ENCODE assay signal across 15 cellular contexts in genomic region chr7:103076767-103077166, GRCh38. TPM values are rescaled to one million over a fixed set of nuclear protein-coding genes. Genes with fewer than 3 reads are reported as not detected.
DNase-seq lines count a peak whose midpoint lies in the region; ATAC-seq and TF ChIP-seq lines count a peak whose summit lies in the region.
"Had no signal": no experiment of that assay in that cellular context is flagged by ENCODE, and none has a peak within 500 bp of the region (broad histone marks: within the 10 kb centered on the region; RNA-seq: fewer than 3 reads in every experiment).

No MANE protein-coding gene starts in this region.

- no peaks in the 10 kb centered on the region for H3K9me3 Mint-ChIP-seq in CD4-positive, alpha-beta T cell
- H3K9me3 Mint-ChIP-seq in activated naive CD8-positive, alpha-beta T cell treated with anti-CD3 and anti-CD28 coated beads for 36 hours = no peaks in the 10 kb centered on the region
- H3K9me3 Mint-ChIP-seq in naive thymus-derived CD8-positive, alpha-beta T cell = no peaks in the 10 kb centered on the region
- H3K9me3 Mint-ChIP-seq: activated naive CD8-positive, alpha-beta T cell treated with anti-CD3 and anti-CD28 coated beads, Interleukin-2, amount 10 ng/mL, durations not matched to agents 7 days and 5 days had no signal

- peaks cover 10% of the 10 kb centered on the region for H3K36me3 Mint-ChIP-seq in CD4-positive, alpha-beta T cell (ENCODE audit: low read depth)
- peaks cover 17% of the 10 kb centered on the region for H3K36me3 Mint-ChIP-seq in activated naive CD8-positive, alpha-beta T cell treated with anti-CD3 and anti-CD28 coated beads for 36 hours
- peaks cover 0 to 15% (median 3%) of the 10 kb centered on the region in 3 donors for H3K36me3 Mint-ChIP-seq in naive thymus-derived CD8-positive, alpha-beta T cell

- no peak overlapping the region for H2AFZ ChIP-seq in KMS-11 (ENCODE audit: low read depth)

- H3K4me3 Mint-ChIP-seq in CD4-positive, alpha-beta T cell = peak overlapping the region; percentile 99
- peak overlapping the region; percentile 95 for H3K4me3 Mint-ChIP-seq in activated naive CD8-positive, alpha-beta T cell treated with anti-CD3 and anti-CD28 coated beads for 36 hours
- peak overlapping the region in 7 of 10 donors; percentile 24 to 97 (median 95) for H3K4me3 Mint-ChIP-seq in naive thymus-derived CD8-positive, alpha-beta T cell

- CTCF ChIA-PET in CD4-positive, alpha-beta T cell (lab: Charles Lee) = interaction anchor here (2.6 kb wide), 1 partner anchor 11 kb away, joined by 11 read pairs; no protein-coding TSS in a partner anchor

- H3K4me3 ChIP-seq in KMS-11 (IDR thresholded peaks at IDR 0.05; ENCODE audit: insufficient read depth, low read depth, low read length) = no peak overlapping the region
- no peak overlapping the region for H3K4me3 ChIP-seq in thyroid gland (replicated peaks in 1 of 3)
- H3K4me3 ChIP-seq: SJCRH30 had no signal

- intact Hi-C loops in CD4-positive, alpha-beta T cell (cut with DNase I, micrococcal nuclease) = loop anchor here in 1 of 2 experiments (5.0 to 10.0 kb wide), 4 partner anchors 266 to 1262 kb away; partner anchors contain the start of genes CUX1, DNAJC2, ORC5 and SH2B2
- intact Hi-C loops in thyroid gland (cut with DNase I) = no loop called here

- TF ChIP-seq POLR2A in thyroid gland (IDR thresholded peaks at IDR 0.05) = no peak

- H3K4me1 ChIP-seq in KMS-11 (ENCODE audit: low read depth, poor library complexity, severe bottlenecking) = peaks cover 24% of the 10 kb centered on the region
- peaks cover 6 to 17% of the 10 kb centered on the region in 2 donors for H3K4me1 ChIP-seq in thyroid gland

- peaks cover 47% of the 10 kb centered on the region for H3K79me2 ChIP-seq in KMS-11 (ENCODE audit: insufficient read depth, low read depth)

- no peak overlapping the region for H3K27ac ChIP-seq in CD4-positive, alpha-beta T cell (ENCODE audit: low read depth, low read length)
- H3K27ac ChIP-seq in KMS-11 (no peak overlapping the region), thyroid gland (no peak overlapping the region)
- H3K27ac ChIP-seq: SJCRH30 had no signal

- TF ChIP-seq CTCF in CD4-positive, alpha-beta T cell (IDR thresholded peaks at IDR 0.05) = no peak
- TF ChIP-seq CTCF in KMS-11 (conservative IDR thresholded peaks at IDR 0.05; ENCODE audit: low read depth, low read length) (no peak), thyroid gland (IDR thresholded peaks at IDR 0.05) (no peak)

- H3K4me1 Mint-ChIP-seq in CD4-positive, alpha-beta T cell (ENCODE audit: low read depth) = peaks cover 42% of the 10 kb centered on the region
- peaks cover 43% of the 10 kb centered on the region for H3K4me1 Mint-ChIP-seq in activated naive CD8-positive, alpha-beta T cell treated with anti-CD3 and anti-CD28 coated beads for 36 hours
- peaks cover 22 to 56% (median 49%) of the 10 kb centered on the region in 4 donors for H3K4me1 Mint-ChIP-seq in naive thymus-derived CD8-positive, alpha-beta T cell

- H3K9me3 ChIP-seq in CD4-positive, alpha-beta T cell (ENCODE audit: control insufficient read depth, low read length) = no peaks in the 10 kb centered on the region
- no peaks in the 10 kb centered on the region for H3K9me3 ChIP-seq in thyroid gland
- H3K9me3 ChIP-seq: heart left ventricle, SJCRH30 had no signal

- no peak for ATAC-seq in CD4-positive, alpha-beta T cell (ENCODE audit: poor library complexity)
- ATAC-seq in naive thymus-derived CD8-positive, alpha-beta T cell = no peak
- ATAC-seq: activated CD8-positive, alpha-beta memory T cell treated with anti-CD3 and anti-CD28 coated beads, Interleukin-2, amount 10 ng/mL, durations not matched to agents 7 days and 5 days; heart left ventricle had no signal

- peak overlapping the region; percentile 84; the same call in 1 of the 2 replicates for H3K4me2 ChIP-seq in KMS-11

- H4K20me1 ChIP-seq in KMS-11 (ENCODE audit: insufficient read depth) = no peaks in the 10 kb centered on the region

- H3K36me3 ChIP-seq in KMS-11 (ENCODE audit: insufficient read depth) = no peaks in the 10 kb centered on the region
- H3K36me3 ChIP-seq in thyroid gland = no peaks in the 10 kb centered on the region
- H3K36me3 ChIP-seq: heart left ventricle had no signal

- WGBS in thyroid gland, 2 donors = 97 to 98% methylated on average over 7 of the region's 7 CpGs

- POLR2A ChIA-PET in CD4-positive, alpha-beta T cell (lab: Charles Lee) = interaction anchor here (2.7 kb wide), 1 partner anchor 8 kb away, joined by 20 read pairs; no protein-coding TSS in a partner anchor
- POLR2A ChIA-PET in naive thymus-derived CD8-positive, alpha-beta T cell (lab: Charles Lee) = interaction anchor here (2.7 kb wide), 1 partner anchor 73 kb away, joined by 26 read pairs; the partner anchor contains the start of gene NAPEPLD

- no peaks in the 10 kb centered on the region for H3K27me3 Mint-ChIP-seq in CD4-positive, alpha-beta T cell
- H3K27me3 Mint-ChIP-seq in activated naive CD8-positive, alpha-beta T cell treated with anti-CD3 and anti-CD28 coated beads for 36 hours = no peaks in the 10 kb centered on the region
- no peaks in the 10 kb centered on the region for H3K27me3 Mint-ChIP-seq in naive thymus-derived CD8-positive, alpha-beta T cell
- H3K27me3 Mint-ChIP-seq: activated CD8-positive, alpha-beta memory T cell treated with anti-CD3 and anti-CD28 coated beads, Interleukin-2, amount 10 ng/mL, durations not matched to agents 7 days and 5 days; activated naive CD8-positive, alpha-beta T cell treated with anti-CD3 and anti-CD28 coated beads, Interleukin-2, amount 10 ng/mL, durations not matched to agents 7 days and 5 days had no signal

- no peak for DNase-seq in CD4-positive, alpha-beta T cell
- DNase-seq in activated naive CD8-positive, alpha-beta T cell treated with anti-CD3 and anti-CD28 coated beads for 36 hours = no peak
- DNase-seq in naive thymus-derived CD8-positive, alpha-beta T cell = no peak
- DNase-seq in DMS 273 treated with DMSO at 0.1 percent for 48 hours (lab: John Stamatoyannopoulos, UW) = no peak
- DNase-seq in thyroid gland = no peak
- no peak for DNase-seq in cerebellar cortex (ENCODE audit: low spot score)
- DNase-seq: activated CD8-positive, alpha-beta memory T cell treated with anti-CD3 and anti-CD28 coated beads, Interleukin-2, amount 10 ng/mL, durations not matched to agents 7 days and 5 days; activated naive CD8-positive, alpha-beta T cell treated with anti-CD3 and anti-CD28 coated beads, Interleukin-2, amount 10 ng/mL, durations not matched to agents 7 days and 5 days; GF-D8; heart left ventricle; kidney glomerular epithelial cell; NCI-H774; SJCRH30; stimulated activated CD4-positive, alpha-beta T cell treated with anti-CD3 and anti-CD28 coated beads, Interleukin-1b, Interleukin-23, amount 100 ng/mL, for 48 hours had no signal

- H3K9ac ChIP-seq in KMS-11 = no peak overlapping the region

- peak overlapping the region; percentile 91 for H3K27ac Mint-ChIP-seq in CD4-positive, alpha-beta T cell
- no peak overlapping the region for H3K27ac Mint-ChIP-seq in activated naive CD8-positive, alpha-beta T cell treated with anti-CD3 and anti-CD28 coated beads for 36 hours
- peak overlapping the region in 1 of 10 donors; percentile 24 for H3K27ac Mint-ChIP-seq in naive thymus-derived CD8-positive, alpha-beta T cell
- H3K27ac Mint-ChIP-seq: activated CD8-positive, alpha-beta memory T cell treated with anti-CD3 and anti-CD28 coated beads, Interleukin-2, amount 10 ng/mL, durations not matched to agents 7 days and 5 days; activated naive CD8-positive, alpha-beta T cell treated with anti-CD3 and anti-CD28 coated beads, Interleukin-2, amount 10 ng/mL, durations not matched to agents 7 days and 5 days had no signal

- no peaks in the 10 kb centered on the region for H3K27me3 ChIP-seq in CD4-positive, alpha-beta T cell (ENCODE audit: control insufficient read depth, insufficient read depth, low read length)
- H3K27me3 ChIP-seq in KMS-11 (ENCODE audit: insufficient read depth, low read depth) (no peaks in the 10 kb centered on the region), thyroid gland (no peaks in the 10 kb centered on the region)
- H3K27me3 ChIP-seq: heart left ventricle, SJCRH30 had no signal

RNA-seq across cellular contexts. Expression of gene ARMC10, which starts 1.8 kb away (rescaled TPM):
- total RNA-seq in CD4-positive, alpha-beta T cell = 1 to 10 TPM; 6.0 to 6.9 TPM
- total RNA-seq in activated naive CD8-positive, alpha-beta T cell treated with anti-CD3 and anti-CD28 coated beads for 36 hours = 10 to 100 TPM; 51.1 to 54.1 TPM
- 10 to 100 TPM; 27.3 to 28.7 TPM for total RNA-seq in naive thymus-derived CD8-positive, alpha-beta T cell
- polyA plus RNA-seq in naive thymus-derived CD8-positive, alpha-beta T cell = 10 to 100 TPM; 38.3 to 45.8 (median 41.0) TPM
- total RNA-seq in thyroid gland = 10 to 100 TPM; 44.1 to 72.4 (median 57.8) TPM

RNA-seq across cellular contexts. Expression of gene FBXL13, which starts 2.2 kb away (rescaled TPM):
- 1 to 10 TPM in 1 of 2 experiments, under 1 TPM in 1; 0.89 to 1.4 TPM for total RNA-seq in CD4-positive, alpha-beta T cell
- under 1 TPM; 0.78 to 0.82 TPM for total RNA-seq in activated naive CD8-positive, alpha-beta T cell treated with anti-CD3 and anti-CD28 coated beads for 36 hours
- total RNA-seq in naive thymus-derived CD8-positive, alpha-beta T cell = 1 to 10 TPM; 2.5 to 3.3 TPM
- 1 to 10 TPM in 1 of 3 donors, under 1 TPM in 2; 0.28 to 1.3 (median 0.85) TPM for polyA plus RNA-seq in naive thymus-derived CD8-positive, alpha-beta T cell
- 1 to 10 TPM; 4.2 to 9.6 (median 5.0) TPM for total RNA-seq in thyroid gland
